In the genomic region with DNA sequence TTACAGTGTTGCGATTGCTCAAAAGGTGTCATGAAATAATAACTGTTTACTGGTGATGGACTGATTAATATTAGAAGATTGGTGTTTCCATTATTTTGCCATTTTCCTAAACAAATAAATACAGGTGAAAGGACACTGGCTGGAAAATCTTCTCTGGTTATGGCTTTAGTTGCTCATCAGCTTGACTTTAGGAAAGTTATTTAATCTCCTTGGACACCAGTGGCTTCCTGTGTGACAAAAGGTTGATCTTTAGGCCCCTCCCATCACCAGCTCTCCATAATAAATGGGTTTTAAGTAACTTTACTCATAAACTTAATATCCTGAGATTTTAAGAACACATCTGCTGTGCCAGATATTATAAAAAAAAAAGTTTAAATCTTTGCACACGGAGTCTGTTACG, we compare ENCODE assay signal across 1 cellular context.
TF ChIP-seq lines count a peak whose summit lies in the region.

No MANE protein-coding gene starts in this region.

TF ChIP-seq in IMR-90, 13 proteins besides CTCF, POLR2A, EP300 and RAD21 (continued from another document):
- TF ChIP-seq, protein P1, sequence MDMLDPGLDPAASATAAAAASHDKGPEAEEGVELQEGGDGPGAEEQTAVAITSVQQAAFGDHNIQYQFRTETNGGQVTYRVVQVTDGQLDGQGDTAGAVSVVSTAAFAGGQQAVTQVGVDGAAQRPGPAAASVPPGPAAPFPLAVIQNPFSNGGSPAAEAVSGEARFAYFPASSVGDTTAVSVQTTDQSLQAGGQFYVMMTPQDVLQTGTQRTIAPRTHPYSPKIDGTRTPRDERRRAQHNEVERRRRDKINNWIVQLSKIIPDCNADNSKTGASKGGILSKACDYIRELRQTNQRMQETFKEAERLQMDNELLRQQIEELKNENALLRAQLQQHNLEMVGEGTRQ (IDR thresholded peaks at IDR 0.05; ENCODE audit: low read depth, low read length): no peak
- TF ChIP-seq BHLHE40 (IDR thresholded peaks at IDR 0.05; ENCODE audit: low read depth, low read length): no peak
- no peak for TF ChIP-seq CEBPB (IDR thresholded peaks at IDR 0.05; ENCODE audit: low read depth, low read length)
- TF ChIP-seq MAFK (IDR thresholded peaks at IDR 0.05; ENCODE audit: low read depth, low read length): no peak
- no peak for TF ChIP-seq NFE2L2 (IDR thresholded peaks at IDR 0.05; ENCODE audit: low read depth, low read length)
- no peak for TF ChIP-seq CHD1 (IDR thresholded peaks at IDR 0.05; ENCODE audit: low read depth, low read length)
- TF ChIP-seq MXI1 (IDR thresholded peaks at IDR 0.05; ENCODE audit: borderline replicate concordance, low read depth, low read length): no peak
- TF ChIP-seq MAZ (IDR thresholded peaks at IDR 0.05; ENCODE audit: borderline replicate concordance, low read depth, low read length): no peak
- no peak for TF ChIP-seq SMC3 (IDR thresholded peaks at IDR 0.05; ENCODE audit: low read depth, low read length)
